ENCODE assay signal across 1 cellular context in genomic region chr10:8306685-8307364, GRCh38.
TF ChIP-seq lines count a peak whose summit lies in the region.

No MANE protein-coding gene starts in this region.

TF ChIP-seq in H1, 55 proteins besides CTCF, POLR2A, EP300 and RAD21:
- TF ChIP-seq POU5F1 (IDR thresholded peaks at IDR 0.05; ENCODE audit: low read depth, low read length) (no peak), JUND (IDR thresholded peaks at IDR 0.05; ENCODE audit: low read length) (0 out of 2 replicates have a peak, but pooled peaks have one; percentile 49), JUN (IDR thresholded peaks at IDR 0.05; ENCODE audit: low read depth, low read length) (0 out of 2 replicates have a peak, but pooled peaks have one; percentile 22), YY1 (IDR thresholded peaks at IDR 0.05; ENCODE audit: low read depth, low read length) (no peak), PHF8 (conservative IDR thresholded peaks at IDR 0.05; ENCODE audit: low read depth, low read length) (no peak), GTF2F1 (IDR thresholded peaks at IDR 0.05; ENCODE audit: borderline replicate concordance, low read depth, low read length) (no peak), CBX5 (IDR thresholded peaks at IDR 0.05; ENCODE audit: low read depth, low read length) (no peak)
TF ChIP-seq in H1: peak in this region for 2.
